ENCODE assay signal across 21 cellular contexts in genomic region chr19:30083701-30084156, GRCh38.
DNase-seq lines count a peak whose midpoint lies in the region; ATAC-seq, FAIRE-seq and TF ChIP-seq lines count a peak whose summit lies in the region.
"Had no signal": no experiment of that assay in that cellular context is flagged by ENCODE, and none has a peak within 500 bp of the region (broad histone marks: within the 10 kb centered on the region; RNA-seq: fewer than 3 reads in every experiment).

No MANE protein-coding gene starts in this region.

- H3K4me1 Mint-ChIP-seq in activated CD4-positive, alpha-beta memory T cell treated with anti-CD3 and anti-CD28 coated beads, Interleukin-2, amount 10 ng/mL, durations not matched to agents 7 days and 5 days = peaks cover 2% of the 10 kb centered on the region
- no peaks in the 10 kb centered on the region for H3K4me1 Mint-ChIP-seq in H9
- H3K4me1 Mint-ChIP-seq: CD14-positive monocyte had no signal

- no peak overlapping the region for H2AK5ac ChIP-seq in H9 (ENCODE audit: insufficient read length, low read length)

- H2BK20ac ChIP-seq in H9 (ENCODE audit: low read depth, low read length, poor library complexity, severe bottlenecking) = no peak overlapping the region

- H3K27ac ChIP-seq in A549 (no peak overlapping the region), HEK293 (ENCODE audit: extremely low read depth, low read depth, low read length) (no peak overlapping the region), kidney (ENCODE audit: low read depth in 2 of 2, low read length in 2 of 2) (no peak overlapping the region), testis (no peak overlapping the region), H9 (ENCODE audit: insufficient read length, low read depth, low read length) (no peak overlapping the region)
- H3K27ac ChIP-seq: GM23248 had no signal

- H2BK5ac ChIP-seq in H9 (ENCODE audit: insufficient read length, low read length) = no peak overlapping the region

- H3K36me3 Mint-ChIP-seq in activated CD4-positive, alpha-beta memory T cell treated with anti-CD3 and anti-CD28 coated beads, Interleukin-2, amount 10 ng/mL, durations not matched to agents 7 days and 5 days (ENCODE audit: low read depth) = no peaks in the 10 kb centered on the region
- no peaks in the 10 kb centered on the region for H3K36me3 Mint-ChIP-seq in H9 (ENCODE audit: insufficient read depth in 1 of 3, low read depth in 3 of 3)
- H3K36me3 Mint-ChIP-seq: CD14-positive monocyte; CD8-positive, alpha-beta T cell had no signal

- ATAC-seq in A549 = no peak
- ATAC-seq: CD8-positive, alpha-beta T cell; HepG2 had no signal

- H3K4ac ChIP-seq in H9 (ENCODE audit: low read depth, low read length) = no peak overlapping the region

- H3K9ac ChIP-seq in kidney (ENCODE audit: low read length in 2 of 2) = no peak overlapping the region
- H3K9ac ChIP-seq in H9 (ENCODE audit: extremely low read depth, insufficient read length, low read length) = no peak overlapping the region
- H3K9ac ChIP-seq: GM23248 had no signal

- no peak overlapping the region for H2BK120ac ChIP-seq in H9 (ENCODE audit: low read depth, low read length, poor library complexity, severe bottlenecking)

- H3K4me3 ChIP-seq in A549 = no peak overlapping the region
- no peak overlapping the region for H3K4me3 ChIP-seq in HEK293 (ENCODE audit: low read depth, low read length)
- H3K4me3 ChIP-seq in kidney (ENCODE audit: low read length in 2 of 2) = no peak overlapping the region
- no peak overlapping the region for H3K4me3 ChIP-seq in testis
- H3K4me3 ChIP-seq: GM23248 had no signal

- intact Hi-C loops in kidney (cut with DNase I) (no loop called here), testis (cut with DNase I; ENCODE audit: low total_unique reads) (no loop called here)

- H4K20me1 ChIP-seq in H9 (ENCODE audit: control insufficient read depth, insufficient read depth, insufficient read length) = no peaks in the 10 kb centered on the region

- no peaks in the 10 kb centered on the region for H3K9me3 Mint-ChIP-seq in activated CD4-positive, alpha-beta memory T cell treated with anti-CD3 and anti-CD28 coated beads, Interleukin-2, amount 10 ng/mL, durations not matched to agents 7 days and 5 days
- H3K9me3 Mint-ChIP-seq in H9 = peaks cover 2 to 8% of the 10 kb centered on the region in 2 experiments; a peak in 4 of 5 replicates
- H3K9me3 Mint-ChIP-seq: CD14-positive monocyte; CD8-positive, alpha-beta T cell had no signal

- no peaks in the 10 kb centered on the region for H3K23me2 ChIP-seq in H9 (ENCODE audit: insufficient read length, low read depth, low read length, poor library complexity, severe bottlenecking)

- TF ChIP-seq POLR2A in A549 (IDR thresholded peaks at IDR 0.05; ENCODE audit: low read length) (no peak), testis (IDR thresholded peaks at IDR 0.05) (no peak)

- H4K8ac ChIP-seq in H9 (replicated peaks; ENCODE audit: insufficient read length, low read depth, low read length) = no peak overlapping the region

- no peak overlapping the region for H3K18ac ChIP-seq in H9 (ENCODE audit: insufficient read length, low read depth, low read length)

- TF ChIP-seq RAD21 in A549 (conservative IDR thresholded peaks at IDR 0.05 in 1 of 2, IDR thresholded peaks at IDR 0.05 in 1 of 2) = no peak

- no peak overlapping the region for H2BK15ac ChIP-seq in H9 (ENCODE audit: low read depth, low read length)

- H4K91ac ChIP-seq in H9 (ENCODE audit: insufficient read length, low read depth, low read length) = no peak overlapping the region

- no peak for TF ChIP-seq EP300 in A549 (IDR thresholded peaks at IDR 0.05)

- no peak overlapping the region for H3K27ac Mint-ChIP-seq in activated CD4-positive, alpha-beta memory T cell treated with anti-CD3 and anti-CD28 coated beads, Interleukin-2, amount 10 ng/mL, durations not matched to agents 7 days and 5 days
- no peak overlapping the region for H3K27ac Mint-ChIP-seq in H9
- H3K27ac Mint-ChIP-seq: CD14-positive monocyte; CD8-positive, alpha-beta T cell had no signal

- H3K27me3 ChIP-seq in testis = no peaks in the 10 kb centered on the region
- no peaks in the 10 kb centered on the region for H3K27me3 ChIP-seq in H9 (ENCODE audit: insufficient read depth, low read length)

- H3K4me3 Mint-ChIP-seq in activated CD4-positive, alpha-beta memory T cell treated with anti-CD3 and anti-CD28 coated beads, Interleukin-2, amount 10 ng/mL, durations not matched to agents 7 days and 5 days = no peak overlapping the region
- no peak overlapping the region for H3K4me3 Mint-ChIP-seq in H9
- H3K4me3 Mint-ChIP-seq: CD14-positive monocyte; CD8-positive, alpha-beta T cell had no signal

- CTCF ChIA-PET in A549 (lab: Yijun Ruan, JAX) = interaction anchor here (1.0 to 1.1 kb wide), 2 partner anchors 17 to 565 kb away, joined by 3 read pairs; no protein-coding TSS in a partner anchor
- CTCF ChIA-PET in HEK293 (lab: Yijun Ruan, JAX) = no interaction called here
- CTCF ChIA-PET in activated CD4-positive, alpha-beta memory T cell treated with anti-CD3 and anti-CD28 coated beads, Interleukin-2, amount 10 ng/mL, durations not matched to agents 7 days and 5 days (lab: Charles Lee) = no interaction called here

- H3K56ac ChIP-seq in H9 (ENCODE audit: insufficient read length, low read depth, low read length) = no peak overlapping the region

- no peaks in the 10 kb centered on the region for H3K27me3 Mint-ChIP-seq in activated CD4-positive, alpha-beta memory T cell treated with anti-CD3 and anti-CD28 coated beads, Interleukin-2, amount 10 ng/mL, durations not matched to agents 7 days and 5 days
- H3K27me3 Mint-ChIP-seq in H9 (ENCODE audit: low read depth) = peaks cover 7% of the 10 kb centered on the region

- peak; percentile 18 for FAIRE-seq in A549 (lab: Jason Lieb, UNC)
- FAIRE-seq in kidney (lab: Jason Lieb, UNC) = no peak
- FAIRE-seq: A204.1, D721Med, G401.6, GM12891, H54, HepG2, HTR-8/SVneo had no signal

- H3K4me1 ChIP-seq in A549 = no peaks in the 10 kb centered on the region
- peaks cover 18% of the 10 kb centered on the region for H3K4me1 ChIP-seq in HEK293 (ENCODE audit: control insufficient read depth, insufficient read depth, low read length)
- no peaks in the 10 kb centered on the region for H3K4me1 ChIP-seq in kidney (ENCODE audit: control insufficient read depth in 1 of 2, insufficient read depth in 1 of 2, low read depth in 1 of 2, low read length in 2 of 2)
- H3K4me1 ChIP-seq in testis = peaks cover 14% of the 10 kb centered on the region
- H3K4me1 ChIP-seq in H9 (ENCODE audit: insufficient read depth, low read length) = no peaks in the 10 kb centered on the region

- H3K79me1 ChIP-seq in H9 (ENCODE audit: insufficient read depth, low read depth, low read length, poor library complexity, severe bottlenecking) = no peaks in the 10 kb centered on the region

- WGBS in A549 (ENCODE audit: missing lambda C conversion rate) = 44% methylated on average over 12 of the region's 12 CpGs
- 40 to 49% methylated on average over 12 of the region's 12 CpGs for WGBS in testis, 2 donors
- WGBS in H9 (ENCODE audit: extremely low coverage, insufficient read length, low lambda C conversion rate) = 100% methylated on average over 2 of the region's 12 CpGs

- H3K4me2 ChIP-seq in A549 = no peak overlapping the region
- H3K4me2 ChIP-seq in H9 (ENCODE audit: insufficient read depth, insufficient read length, low read length) = no peak overlapping the region

- H3K9me3 ChIP-seq in A549 (peaks cover 7% of the 10 kb centered on the region; the same call in 2 of the 3 replicates), HEK293 (ENCODE audit: control insufficient read depth, insufficient read depth, low read depth, low read length) (peaks cover 10% of the 10 kb centered on the region), kidney (ENCODE audit: control insufficient read depth in 1 of 2, low read length in 2 of 2) (peaks cover 0 to 4% of the 10 kb centered on the region in 2 donors), testis (no peaks in the 10 kb centered on the region), H9 (ENCODE audit: control insufficient read depth, low read depth, low read length) (no peaks in the 10 kb centered on the region)

- H2BK12ac ChIP-seq in H9 (ENCODE audit: insufficient read length, low read depth, low read length) = no peak overlapping the region

- POLR2A ChIA-PET in A549 (lab: Yijun Ruan, JAX) (no interaction called here), HEK293 (lab: Yijun Ruan, JAX) (no interaction called here)
- POLR2A ChIA-PET in activated CD4-positive, alpha-beta memory T cell treated with anti-CD3 and anti-CD28 coated beads, Interleukin-2, amount 10 ng/mL, durations not matched to agents 7 days and 5 days (lab: Charles Lee) = no interaction called here

- DNase-seq in A549 (ENCODE audit: low read depth in 1 of 2, low spot score in 1 of 2) (no peak), kidney (peak; percentile 22), testis (peak; percentile 42), H9 (no peak)
- DNase-seq in activated CD8-positive, alpha-beta memory T cell treated with anti-CD3 and anti-CD28 coated beads for 24 hours = no peak
- DNase-seq in activated CD4-positive, alpha-beta memory T cell treated with anti-CD3 and anti-CD28 coated beads, Interleukin-2, amount 10 ng/mL, durations not matched to agents 7 days and 5 days = no peak
- DNase-seq: CD8-positive, alpha-beta T cell; COR-L47; DMS153; DMS79 treated with DMSO at 0.1 percent for 48 hours; EL; GM23248 had no signal

- H3K23ac ChIP-seq in H9 (ENCODE audit: insufficient read length, low read depth, low read length) = no peak overlapping the region

- H3T11ph ChIP-seq in H9 (ENCODE audit: low read length) = no peak overlapping the region

- no peak overlapping the region for H4K5ac ChIP-seq in H9 (ENCODE audit: insufficient read length, low read depth, low read length)

- H2AFZ ChIP-seq in H9 (ENCODE audit: low read length) = no peak overlapping the region
- H2AFZ ChIP-seq: GM23248 had no signal

- H3K36me3 ChIP-seq in HEK293 (ENCODE audit: control insufficient read depth in 2 of 2, insufficient read depth in 1 of 2, low read length in 2 of 2) (no peaks in the 10 kb centered on the region), kidney (ENCODE audit: control insufficient read depth in 1 of 2, insufficient read depth in 2 of 2, low read length in 2 of 2) (no peaks in the 10 kb centered on the region), testis (ENCODE audit: low read depth, missing control alignments) (no peaks in the 10 kb centered on the region)

- H3K79me2 ChIP-seq in H9 (ENCODE audit: insufficient read depth, low read length) = no peaks in the 10 kb centered on the region

- TF ChIP-seq CTCF in A549 (IDR thresholded peaks at IDR 0.05) (no peak), HEK293 (tag by site-specific recombination; IDR thresholded peaks at IDR 0.05) (no peak), kidney (IDR thresholded peaks at IDR 0.05; ENCODE audit: borderline replicate concordance, extremely low read depth, insufficient read depth) (no peak), testis (IDR thresholded peaks at IDR 0.05) (no peak), H9 (conservative IDR thresholded peaks at IDR 0.05) (no peak)

- no peak overlapping the region for H3K14ac ChIP-seq in H9 (ENCODE audit: insufficient read depth, low read length)

Comparison
In these comparisons a context has a peak if more than half of its experiments do, and no peak if none do; other contexts are left out.
1. DNase-seq: peak in kidney (single experiment) and testis (single experiment); none in A549 (0 of 2), activated CD8-positive, alpha-beta memory T cell treated with anti-CD3 and anti-CD28 coated beads for 24 hours (single experiment), activated CD4-positive, alpha-beta memory T cell treated with anti-CD3 and anti-CD28 coated beads, Interleukin-2, amount 10 ng/mL, durations not matched to agents 7 days and 5 days (single experiment) and H9 (single experiment).